In genomic region chr2:200901459-200902072, GRCh38 we compare ENCODE assay signal across 8 cellular contexts. TPM values are rescaled to one million over a fixed set of nuclear protein-coding genes. Genes with fewer than 3 reads are reported as not detected.
DNase-seq lines count a peak whose midpoint lies in the region; ATAC-seq and TF ChIP-seq lines count a peak whose summit lies in the region.

No MANE protein-coding gene starts in this region.

- whole genome bisulfite sequencing in psoas muscle, 3 donors, result 24 to 36% (median 32%) methylated on average over 4 of the region's 4 CpGs

- peaks cover 16% of the 10 kb centered on the region for H3K36me3 Mint-ChIP-seq in activated naive CD4-positive, alpha-beta T cell treated with anti-CD3 and anti-CD28 coated beads for 36 hours (ENCODE audit: low read depth)

- ATAC-seq in HG02623 (IDR thresholded peaks at IDR 0.05; ENCODE audit: unreplicated experiment) (peak; percentile 98), psoas muscle (peak; percentile 67 to 86 (median 86))

- H3K27me3 Mint-ChIP-seq in activated naive CD4-positive, alpha-beta T cell treated with anti-CD3 and anti-CD28 coated beads for 36 hours (ENCODE audit: low read depth), result no peaks in the 10 kb centered on the region

- CTCF ChIA-PET in activated naive CD4-positive, alpha-beta T cell treated with anti-CD3 and anti-CD28 coated beads for 36 hours (lab: Charles Lee), result interaction anchor here (0.6 to 7.9 kb wide), 18 partner anchors 10 to 979 kb away, joined by 3 to 104 read pairs (median 3); partner anchors contain the start of genes CASP10 and NIF3L1

- H3K9me3 Mint-ChIP-seq in activated naive CD4-positive, alpha-beta T cell treated with anti-CD3 and anti-CD28 coated beads for 36 hours, result no peaks in the 10 kb centered on the region

- H3K27me3 ChIP-seq in psoas muscle (ENCODE audit: insufficient read depth in 3 of 3, low read length in 2 of 3), result no peaks in the 10 kb centered on the region

- H3K27ac ChIP-seq in psoas muscle, result no peak overlapping the region

- H3K4me3 Mint-ChIP-seq in activated naive CD4-positive, alpha-beta T cell treated with anti-CD3 and anti-CD28 coated beads for 36 hours, result no peak overlapping the region

- peak; percentile 93 for DNase-seq in NB4 (ENCODE audit: low read depth)
- peak; percentile 76 for DNase-seq in SK-N-DZ (ENCODE audit: low spot score)
- peak; percentile 89 for DNase-seq in activated naive CD4-positive, alpha-beta T cell treated with anti-CD3 and anti-CD28 coated beads for 36 hours
- peak; percentile 93 for DNase-seq in glomerular visceral epithelial cell (ENCODE audit: extremely low spot score)
- no peak for DNase-seq in psoas muscle
- DNase-seq in NCI-H187 treated with DMSO at 0.1 percent for 48 hours (lab: John Stamatoyannopoulos, UW), result no peak

- peak overlapping the region; percentile 84 for H3K27ac Mint-ChIP-seq in activated naive CD4-positive, alpha-beta T cell treated with anti-CD3 and anti-CD28 coated beads for 36 hours

- H3K36me3 ChIP-seq in psoas muscle (ENCODE audit: insufficient read depth in 1 of 2, low read depth in 1 of 2), result peaks cover 12 to 76% of the 10 kb centered on the region in 2 donors

- peaks cover 9% of the 10 kb centered on the region for H3K4me1 ChIP-seq in psoas muscle

- H3K4me3 ChIP-seq in NB4 (ENCODE audit: low read depth, low read length) (no peak overlapping the region), psoas muscle (no peak overlapping the region)

- TF ChIP-seq POLR2A in NB4 (IDR thresholded peaks at IDR 0.05; ENCODE audit: extremely low read depth, insufficient read length), result no peak

- intact Hi-C loops in activated naive CD4-positive, alpha-beta T cell treated with anti-CD3 and anti-CD28 coated beads for 36 hours (cut with micrococcal nuclease), result loop anchor here (1.0 to 2.0 kb wide), 8 partner anchors 12 to 332 kb away; partner anchors contain the start of genes NIF3L1 and PPIL3
- intact Hi-C loops in psoas muscle (cut with DNase I), result loop anchor here in 1 of 2 donors (5.0 kb wide), 2 partner anchors 166 to 281 kb away; partner anchors contain the start of gene CASP10

- H3K9me3 ChIP-seq in psoas muscle, result no peaks in the 10 kb centered on the region

- peaks cover 7% of the 10 kb centered on the region for H3K4me1 Mint-ChIP-seq in activated naive CD4-positive, alpha-beta T cell treated with anti-CD3 and anti-CD28 coated beads for 36 hours (ENCODE audit: low read depth)

- peak; percentile 74 for TF ChIP-seq CTCF in GM12874 (IDR thresholded peaks at IDR 0.05; ENCODE audit: insufficient read depth, low read depth, low read length)
- TF ChIP-seq CTCF in NB4 (IDR thresholded peaks at IDR 0.05; ENCODE audit: low read depth, low read length), result peak; percentile 82
- TF ChIP-seq CTCF in psoas muscle (IDR thresholded peaks at IDR 0.05), result peak; percentile 60

RNA-seq across cellular contexts. Expression of gene NIF3L1, which starts 12.4 kb away (rescaled TPM):
- polyA plus RNA-seq in SK-N-DZ (2014; cell fraction: cytosol; rRNA removed), result 92.5 and 112 TPM in 2 replicates
- polyA plus RNA-seq in SK-N-DZ (2014; cell fraction: nucleus; rRNA removed), result 55.3 and 60.9 TPM in 2 replicates
- total RNA-seq in activated naive CD4-positive, alpha-beta T cell treated with anti-CD3 and anti-CD28 coated beads for 36 hours, result 10 to 100 TPM; 31.6 to 33.3 TPM
- 10 to 100 TPM; 11.6 to 21.7 (median 16.0) TPM for total RNA-seq in psoas muscle
- 10 to 100 TPM; 21.2 to 50.0 (median 37.8) TPM for polyA plus RNA-seq in psoas muscle

RNA-seq across cellular contexts. Expression of gene PPIL3, which starts 12.7 kb away (rescaled TPM):
- 52.3 and 58.1 TPM in 2 replicates for polyA plus RNA-seq in SK-N-DZ (2014; cell fraction: cytosol; rRNA removed)
- polyA plus RNA-seq in SK-N-DZ (2014; cell fraction: nucleus; rRNA removed), result 52.2 and 71.1 TPM in 2 replicates
- 10 to 100 TPM; 81.3 to 82.2 TPM for total RNA-seq in activated naive CD4-positive, alpha-beta T cell treated with anti-CD3 and anti-CD28 coated beads for 36 hours
- total RNA-seq in psoas muscle, result 10 to 100 TPM; 13.8 to 18.5 (median 16.8) TPM
- polyA plus RNA-seq in psoas muscle, result 10 to 100 TPM; 10.7 to 31.2 (median 18.1) TPM

RNA-seq across cellular contexts. Expression of gene CLK1, which starts 37.1 kb away (rescaled TPM):
- 86.6 and 96.4 TPM in 2 replicates for polyA plus RNA-seq in SK-N-DZ (2014; cell fraction: cytosol; rRNA removed)
- polyA plus RNA-seq in SK-N-DZ (2014; cell fraction: nucleus; rRNA removed), result 351 and 403 TPM in 2 replicates
- 100 to 1,000 TPM; 174 to 196 TPM for total RNA-seq in activated naive CD4-positive, alpha-beta T cell treated with anti-CD3 and anti-CD28 coated beads for 36 hours
- total RNA-seq in psoas muscle, result 10 to 100 TPM; 30.6 to 71.0 (median 41.3) TPM
- polyA plus RNA-seq in psoas muscle, result 10 to 100 TPM; 49.4 to 91.8 (median 86.6) TPM

Comparison
In these comparisons a context has a peak if more than half of its experiments do, and no peak if none do; other contexts are left out.
1. DNase-seq: peak in NB4 (single experiment), SK-N-DZ (single experiment), activated naive CD4-positive, alpha-beta T cell treated with anti-CD3 and anti-CD28 coated beads for 36 hours (single experiment) and glomerular visceral epithelial cell (single experiment); none in psoas muscle (0 of 2) and NCI-H187 treated with DMSO at 0.1 percent for 48 hours (single experiment).
2. RNA of gene PPIL3, which starts 12.7 kb away (total RNA-seq): 81.3 to 82.2 TPM in activated naive CD4-positive, alpha-beta T cell treated with anti-CD3 and anti-CD28 coated beads for 36 hours; 13.8 to 18.5 TPM in psoas muscle; every median in the first group is over 4 times any median in the second.
3. Peak in every context shown above with its lines, with median percentiles within 50 percentile points of each other: CTCF ChIP-seq.